Comparison of ENCODE assay signal across 1 cellular context in genomic region chr6:13671742-13672141, GRCh38.
TF ChIP-seq lines count a peak whose summit lies in the region.

No MANE protein-coding gene starts in this region.

TF ChIP-seq in K562, 482 proteins besides CTCF, POLR2A, EP300 and RAD21 (continues in another document):
- TF ChIP-seq ZZZ3 (IDR thresholded peaks at IDR 0.05) = no peak
- no peak for TF ChIP-seq KLF16 (IDR thresholded peaks at IDR 0.05)
- 0 out of 2 replicates have a peak, but pooled peaks have one; percentile 39 for TF ChIP-seq ZNF395 (CRISPR knock-in tag; IDR thresholded peaks at IDR 0.05)
- TF ChIP-seq NBN (IDR thresholded peaks at IDR 0.05; ENCODE audit: low read depth) = peak; percentile 23; the same call in 1 of the 2 replicates
- TF ChIP-seq, protein P1, sequence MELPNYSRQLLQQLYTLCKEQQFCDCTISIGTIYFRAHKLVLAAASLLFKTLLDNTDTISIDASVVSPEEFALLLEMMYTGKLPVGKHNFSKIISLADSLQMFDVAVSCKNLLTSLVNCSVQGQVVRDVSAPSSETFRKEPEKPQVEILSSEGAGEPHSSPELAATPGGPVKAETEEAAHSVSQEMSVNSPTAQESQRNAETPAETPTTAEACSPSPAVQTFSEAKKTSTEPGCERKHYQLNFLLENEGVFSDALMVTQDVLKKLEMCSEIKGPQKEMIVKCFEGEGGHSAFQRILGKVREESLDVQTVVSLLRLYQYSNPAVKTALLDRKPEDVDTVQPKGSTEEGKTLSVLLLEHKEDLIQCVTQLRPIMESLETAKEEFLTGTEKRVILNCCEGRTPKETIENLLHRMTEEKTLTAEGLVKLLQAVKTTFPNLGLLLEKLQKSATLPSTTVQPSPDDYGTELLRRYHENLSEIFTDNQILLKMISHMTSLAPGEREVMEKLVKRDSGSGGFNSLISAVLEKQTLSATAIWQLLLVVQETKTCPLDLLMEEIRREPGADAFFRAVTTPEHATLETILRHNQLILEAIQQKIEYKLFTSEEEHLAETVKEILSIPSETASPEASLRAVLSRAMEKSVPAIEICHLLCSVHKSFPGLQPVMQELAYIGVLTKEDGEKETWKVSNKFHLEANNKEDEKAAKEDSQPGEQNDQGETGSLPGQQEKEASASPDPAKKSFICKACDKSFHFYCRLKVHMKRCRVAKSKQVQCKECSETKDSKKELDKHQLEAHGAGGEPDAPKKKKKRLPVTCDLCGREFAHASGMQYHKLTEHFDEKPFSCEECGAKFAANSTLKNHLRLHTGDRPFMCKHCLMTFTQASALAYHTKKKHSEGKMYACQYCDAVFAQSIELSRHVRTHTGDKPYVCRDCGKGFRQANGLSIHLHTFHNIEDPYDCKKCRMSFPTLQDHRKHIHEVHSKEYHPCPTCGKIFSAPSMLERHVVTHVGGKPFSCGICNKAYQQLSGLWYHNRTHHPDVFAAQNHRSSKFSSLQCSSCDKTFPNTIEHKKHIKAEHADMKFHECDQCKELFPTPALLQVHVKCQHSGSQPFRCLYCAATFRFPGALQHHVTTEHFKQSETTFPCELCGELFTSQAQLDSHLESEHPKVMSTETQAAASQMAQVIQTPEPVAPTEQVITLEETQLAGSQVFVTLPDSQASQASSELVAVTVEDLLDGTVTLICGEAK (IDR thresholded peaks at IDR 0.05) = 0 out of 2 replicates have a peak, but pooled peaks have one; percentile 15
- TF ChIP-seq, protein P1 (CRISPR knock-in tag; IDR thresholded peaks at IDR 0.05) = no peak
- TF ChIP-seq DMBX1 (CRISPR knock-in tag; IDR thresholded peaks at IDR 0.05; ENCODE audit: borderline replicate concordance) = no peak
- TF ChIP-seq NR2C2 (CRISPR knock-in tag; IDR thresholded peaks at IDR 0.05) = no peak
- TF ChIP-seq NR2C2 (tag; IDR thresholded peaks at IDR 0.05) = peak; percentile 38; the same call in 1 of the 2 replicates
- no peak for TF ChIP-seq NCOA4 (IDR thresholded peaks at IDR 0.05; ENCODE audit: partially characterized antibody)
- TF ChIP-seq, protein P2, sequence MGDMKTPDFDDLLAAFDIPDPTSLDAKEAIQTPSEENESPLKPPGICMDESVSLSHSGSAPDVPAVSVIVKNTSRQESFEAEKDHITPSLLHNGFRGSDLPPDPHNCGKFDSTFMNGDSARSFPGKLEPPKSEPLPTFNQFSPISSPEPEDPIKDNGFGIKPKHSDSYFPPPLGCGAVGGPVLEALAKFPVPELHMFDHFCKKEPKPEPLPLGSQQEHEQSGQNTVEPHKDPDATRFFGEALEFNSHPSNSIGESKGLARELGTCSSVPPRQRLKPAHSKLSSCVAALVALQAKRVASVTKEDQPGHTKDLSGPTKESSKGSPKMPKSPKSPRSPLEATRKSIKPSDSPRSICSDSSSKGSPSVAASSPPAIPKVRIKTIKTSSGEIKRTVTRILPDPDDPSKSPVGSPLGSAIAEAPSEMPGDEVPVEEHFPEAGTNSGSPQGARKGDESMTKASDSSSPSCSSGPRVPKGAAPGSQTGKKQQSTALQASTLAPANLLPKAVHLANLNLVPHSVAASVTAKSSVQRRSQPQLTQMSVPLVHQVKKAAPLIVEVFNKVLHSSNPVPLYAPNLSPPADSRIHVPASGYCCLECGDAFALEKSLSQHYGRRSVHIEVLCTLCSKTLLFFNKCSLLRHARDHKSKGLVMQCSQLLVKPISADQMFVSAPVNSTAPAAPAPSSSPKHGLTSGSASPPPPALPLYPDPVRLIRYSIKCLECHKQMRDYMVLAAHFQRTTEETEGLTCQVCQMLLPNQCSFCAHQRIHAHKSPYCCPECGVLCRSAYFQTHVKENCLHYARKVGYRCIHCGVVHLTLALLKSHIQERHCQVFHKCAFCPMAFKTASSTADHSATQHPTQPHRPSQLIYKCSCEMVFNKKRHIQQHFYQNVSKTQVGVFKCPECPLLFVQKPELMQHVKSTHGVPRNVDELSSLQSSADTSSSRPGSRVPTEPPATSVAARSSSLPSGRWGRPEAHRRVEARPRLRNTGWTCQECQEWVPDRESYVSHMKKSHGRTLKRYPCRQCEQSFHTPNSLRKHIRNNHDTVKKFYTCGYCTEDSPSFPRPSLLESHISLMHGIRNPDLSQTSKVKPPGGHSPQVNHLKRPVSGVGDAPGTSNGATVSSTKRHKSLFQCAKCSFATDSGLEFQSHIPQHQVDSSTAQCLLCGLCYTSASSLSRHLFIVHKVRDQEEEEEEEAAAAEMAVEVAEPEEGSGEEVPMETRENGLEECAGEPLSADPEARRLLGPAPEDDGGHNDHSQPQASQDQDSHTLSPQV (IDR thresholded peaks at IDR 0.05) = peak; percentile 57; the same call in 1 of the 2 replicates
- no peak for TF ChIP-seq SREBF2 (CRISPR knock-in tag; IDR thresholded peaks at IDR 0.05)
- no peak for TF ChIP-seq IRF2 (CRISPR knock-in tag; IDR thresholded peaks at IDR 0.05)
- 0 out of 2 replicates have a peak, but pooled peaks have one; percentile 56 for TF ChIP-seq KAT8 (IDR thresholded peaks at IDR 0.05; ENCODE audit: low read depth)
- TF ChIP-seq SMAD3 (CRISPR knock-in tag; conservative IDR thresholded peaks at IDR 0.05) = no peak
- no peak for TF ChIP-seq ZNF280A (IDR thresholded peaks at IDR 0.05; ENCODE audit: low read depth, partially characterized antibody)
- no peak for TF ChIP-seq ZNF217 (CRISPR knock-in tag; IDR thresholded peaks at IDR 0.05)
- TF ChIP-seq CEBPZ (IDR thresholded peaks at IDR 0.05; ENCODE audit: borderline replicate concordance, low read depth, low read length) = no peak
- peak; percentile 57; the same call in 1 of the 2 replicates for TF ChIP-seq NR2C1 (IDR thresholded peaks at IDR 0.05)
- TF ChIP-seq NR2C1 (tag; IDR thresholded peaks at IDR 0.05) = no peak
- TF ChIP-seq FOXA3 (CRISPR knock-in tag; conservative IDR thresholded peaks at IDR 0.05 in 1 of 2, IDR thresholded peaks at IDR 0.05 in 1 of 2) = 0 out of 4 replicates have a peak, but pooled peaks of 1 of the 2 experiments have one; percentile 30
- 0 out of 4 replicates have a peak, but pooled peaks of 1 of the 2 experiments have one; percentile 8 for TF ChIP-seq MNT (conservative IDR thresholded peaks at IDR 0.05)
- TF ChIP-seq ZBTB33 (CRISPR knock-in tag; IDR thresholded peaks at IDR 0.05) = no peak
- TF ChIP-seq, protein P3, sequence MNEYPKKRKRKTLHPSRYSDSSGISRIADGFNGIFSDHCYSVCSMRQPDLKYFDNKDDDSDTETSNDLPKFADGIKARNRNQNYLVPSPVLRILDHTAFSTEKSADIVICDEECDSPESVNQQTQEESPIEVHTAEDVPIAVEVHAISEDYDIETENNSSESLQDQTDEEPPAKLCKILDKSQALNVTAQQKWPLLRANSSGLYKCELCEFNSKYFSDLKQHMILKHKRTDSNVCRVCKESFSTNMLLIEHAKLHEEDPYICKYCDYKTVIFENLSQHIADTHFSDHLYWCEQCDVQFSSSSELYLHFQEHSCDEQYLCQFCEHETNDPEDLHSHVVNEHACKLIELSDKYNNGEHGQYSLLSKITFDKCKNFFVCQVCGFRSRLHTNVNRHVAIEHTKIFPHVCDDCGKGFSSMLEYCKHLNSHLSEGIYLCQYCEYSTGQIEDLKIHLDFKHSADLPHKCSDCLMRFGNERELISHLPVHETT (CRISPR knock-in tag; conservative IDR thresholded peaks at IDR 0.05 in 1 of 2, IDR thresholded peaks at IDR 0.05 in 1 of 2) = no peak
- no peak for TF ChIP-seq ZNF121 (CRISPR knock-in tag; conservative IDR thresholded peaks at IDR 0.05)
- no peak for TF ChIP-seq CXXC5 (CRISPR knock-in tag; IDR thresholded peaks at IDR 0.05)
- TF ChIP-seq ZNF408 (CRISPR knock-in tag; IDR thresholded peaks at IDR 0.05; ENCODE audit: low read depth) = no peak
